Comparison of ENCODE assay signal across 17 cellular contexts in the genomic region with DNA sequence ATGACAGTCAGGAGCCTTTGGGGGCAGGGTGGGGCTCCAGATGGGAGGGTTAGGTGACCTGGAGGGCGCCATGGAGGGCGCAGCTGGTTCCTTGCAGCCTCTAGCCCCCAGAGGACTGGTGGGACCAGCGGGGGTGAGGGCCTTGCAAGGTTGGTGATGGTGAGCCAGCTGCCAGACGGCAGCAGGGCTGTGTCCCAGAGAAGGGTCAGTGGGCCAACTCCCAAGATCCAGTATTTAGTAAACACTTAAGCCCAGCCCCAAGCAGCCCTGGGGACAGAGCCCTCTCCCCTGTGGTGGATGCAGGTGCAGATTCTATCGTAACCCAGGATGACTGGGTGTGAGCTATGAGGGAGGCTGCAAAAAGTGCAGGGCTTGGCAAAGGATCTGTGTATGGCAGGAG. TPM values are rescaled to one million over a fixed set of nuclear protein-coding genes. Genes with fewer than 3 reads are reported as not detected.
"Had no signal": no experiment of that assay in that cellular context is flagged by ENCODE, and none has a peak within 500 bp of the region (broad histone marks: within the 10 kb centered on the region; RNA-seq: fewer than 3 reads in every experiment).

No MANE protein-coding gene starts in this region.

- H3K36me3 ChIP-seq: brain microvascular endothelial cell, gastrocnemius medialis, heart left ventricle, tibial nerve, uterus had no signal

- ATAC-seq: activated CD8-positive, alpha-beta T cell treated with anti-CD3 and anti-CD28 coated beads, Interleukin-2, amount 10 ng/mL, durations not matched to agents 7 days and 5 days; activated T-cell treated with anti-CD3 and anti-CD28 coated beads, Interleukin-2, amount 50 U/mL, for 4 hours; naive thymus-derived CD8-positive, alpha-beta T cell; stimulated activated naive CD8-positive, alpha-beta T cell treated with anti-CD3 and anti-CD28 coated beads, Interleukin-15, Interleukin-2, amounts not matched to agents 100 U/mL and 50 U/mL, for 24 hours; T-cell had no signal

- DNase-seq: activated CD4-positive, alpha-beta T cell treated with anti-CD3 and anti-CD28 coated beads, Interleukin-2, amount 10 ng/mL, durations not matched to agents 7 days and 5 days; activated CD4-positive, CD25-positive, alpha-beta regulatory T cell; activated CD8-positive, alpha-beta T cell treated with anti-CD3 and anti-CD28 coated beads, Interleukin-2, amount 10 ng/mL, durations not matched to agents 7 days and 5 days; activated naive CD4-positive, alpha-beta T cell treated with anti-CD3 and anti-CD28 coated beads for 36 hours; activated T-cell treated with anti-CD3 and anti-CD28 coated beads, Interleukin-2, amount 50 U/mL, for 4 hours; anterior cingulate cortex; brain microvascular endothelial cell; cortex of kidney; gastrocnemius medialis; naive thymus-derived CD8-positive, alpha-beta T cell; stimulated activated naive CD8-positive, alpha-beta T cell treated with anti-CD3 and anti-CD28 coated beads, Interleukin-15, Interleukin-2, amounts not matched to agents 100 U/mL and 50 U/mL, for 24 hours; substantia nigra; T-cell; uterus had no signal

- H3K9me3 ChIP-seq: gastrocnemius medialis, heart left ventricle, tibial nerve, uterus had no signal

- H3K4me1 ChIP-seq: gastrocnemius medialis, parathyroid adenoma, uterus had no signal

- H3K27ac ChIP-seq: brain microvascular endothelial cell, gastrocnemius medialis, heart left ventricle, parathyroid adenoma, uterus had no signal

- H3K27me3 ChIP-seq: brain microvascular endothelial cell, uterus had no signal

- H2AFZ ChIP-seq: parathyroid adenoma had no signal

- H3K79me2 ChIP-seq: parathyroid adenoma had no signal

- H3K4me3 ChIP-seq: gastrocnemius medialis, heart left ventricle, tibial nerve, uterus had no signal

RNA-seq across cellular contexts. Expression of a gene that starts 32.2 kb away (rescaled TPM):
- total RNA-seq: activated CD4-positive, alpha-beta T cell treated with anti-CD3 and anti-CD28 coated beads, Interleukin-2, amount 10 ng/mL, durations not matched to agents 7 days and 5 days; activated CD8-positive, alpha-beta T cell treated with anti-CD3 and anti-CD28 coated beads, Interleukin-2, amount 10 ng/mL, durations not matched to agents 7 days and 5 days; activated naive CD4-positive, alpha-beta T cell treated with anti-CD3 and anti-CD28 coated beads for 36 hours; activated T-cell treated with anti-CD3 and anti-CD28 coated beads, Interleukin-2, amount 50 U/mL, for 4 hours; naive thymus-derived CD8-positive, alpha-beta T cell; T-cell had no signal
- polyA plus RNA-seq: naive thymus-derived CD8-positive, alpha-beta T cell had no signal
